Comparison of ENCODE assay signal across 20 cellular contexts in the genomic region with DNA sequence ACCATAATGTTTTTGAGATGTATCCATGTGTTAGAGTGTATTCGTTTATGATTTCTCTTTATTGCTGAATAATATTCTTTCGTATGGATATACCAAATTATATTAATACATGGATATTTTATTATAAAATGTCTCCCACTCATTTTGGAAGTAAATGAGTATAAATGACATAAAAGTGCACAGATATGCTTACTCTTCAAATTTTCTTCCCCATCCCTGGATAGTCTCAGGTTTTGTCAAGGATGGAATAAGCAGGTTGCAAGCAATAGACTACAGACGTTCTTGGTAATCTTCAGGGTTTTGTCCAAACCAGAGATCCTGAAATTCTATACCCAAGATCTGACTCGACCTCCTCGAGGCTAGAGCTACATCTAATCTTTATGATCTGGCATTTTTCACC. TPM values are rescaled to one million over a fixed set of nuclear protein-coding genes. Genes with fewer than 3 reads are reported as not detected.
DNase-seq lines count a peak whose midpoint lies in the region; ATAC-seq and TF ChIP-seq lines count a peak whose summit lies in the region.
"Had no signal": no experiment of that assay in that cellular context is flagged by ENCODE, and none has a peak within 500 bp of the region (broad histone marks: within the 10 kb centered on the region; RNA-seq: fewer than 3 reads in every experiment).

No MANE protein-coding gene starts in this region.

- DNase-seq in ELR (ENCODE audit: low read depth), result peak; percentile 10
- no peak for DNase-seq in activated B cell treated with CpG ODN at 0.5 μM for 24 hours
- no peak for DNase-seq in lower lobe of right lung
- DNase-seq in stimulated activated naive B cell treated with anti-CD40 and anti-IgM and Interleukin-4, amounts not matched to agents 10 μg/mL and 1 μg/mL and 100 μg/mL, for 72 hours, result no peak
- no peak for DNase-seq in dorsolateral prefrontal cortex
- no peak for DNase-seq in amniotic stem cell (lab: John Stamatoyannopoulos, UW)
- DNase-seq in WERI-Rb-1, result no peak
- DNase-seq: activated CD4-positive, CD25-positive, alpha-beta regulatory T cell treated with anti-CD3 and anti-CD28 coated beads, Interleukin-2, amount 50 U/mL, for 72 hours; BE2C; body of pancreas; effector CD8-positive, alpha-beta T cell; NCI-H1092 treated with DMSO at 0.1 percent for 48 hours; NCI-H2171 treated with DMSO at 0.1 percent for 48 hours; stimulated activated naive CD8-positive, alpha-beta T cell treated with anti-CD3 and anti-CD28 coated beads, Interleukin-15, Interleukin-2, amounts not matched to agents 100 U/mL and 50 U/mL, for 24 hours; T-helper 2 cell had no signal

- H3K27me3 Mint-ChIP-seq in activated B cell treated with CpG ODN at 0.5 μM for 24 hours, result no peaks in the 10 kb centered on the region
- no peaks in the 10 kb centered on the region for H3K27me3 Mint-ChIP-seq in stimulated activated naive B cell treated with anti-CD40 and anti-IgM and Interleukin-4, amounts not matched to agents 10 μg/mL and 1 μg/mL and 100 μg/mL, for 72 hours

- H3K9me3 ChIP-seq in lower lobe of right lung, result no peaks in the 10 kb centered on the region
- no peaks in the 10 kb centered on the region for H3K9me3 ChIP-seq in WERI-Rb-1 (ENCODE audit: severe bottlenecking)
- H3K9me3 ChIP-seq: BE2C, body of pancreas had no signal

- H3K4me3 Mint-ChIP-seq in activated B cell treated with CpG ODN at 0.5 μM for 24 hours, result no peak overlapping the region
- no peak overlapping the region for H3K4me3 Mint-ChIP-seq in stimulated activated naive B cell treated with anti-CD40 and anti-IgM and Interleukin-4, amounts not matched to agents 10 μg/mL and 1 μg/mL and 100 μg/mL, for 72 hours
- H3K4me3 Mint-ChIP-seq: neural crest cell had no signal

- H3K4me3 ChIP-seq in lower lobe of right lung (no peak overlapping the region), dorsolateral prefrontal cortex (no peak overlapping the region), WERI-Rb-1 (ENCODE audit: low read depth, low read length) (no peak overlapping the region)
- H3K4me3 ChIP-seq: body of pancreas, lung, skin epidermis had no signal

- H3K27ac ChIP-seq in lower lobe of right lung (peak overlapping the region; percentile 20), dorsolateral prefrontal cortex (peak overlapping the region in 4 of 59 donors; percentile 49 to 63 (median 57)), WERI-Rb-1 (no peak overlapping the region)
- H3K27ac ChIP-seq: body of pancreas, RWPE1 had no signal

- CTCF ChIA-PET in activated B cell treated with CpG ODN at 0.5 μM for 24 hours (lab: Charles Lee), result interaction anchor here (1.5 kb wide), 1 partner anchor 9 kb away, joined by 3 read pairs; no protein-coding TSS in a partner anchor

- peaks cover 83% of the 10 kb centered on the region for H3K4me1 Mint-ChIP-seq in activated B cell treated with CpG ODN at 0.5 μM for 24 hours
- H3K4me1 Mint-ChIP-seq in stimulated activated naive B cell treated with anti-CD40 and anti-IgM and Interleukin-4, amounts not matched to agents 10 μg/mL and 1 μg/mL and 100 μg/mL, for 72 hours, result peaks cover 49 to 83% of the 10 kb centered on the region in 2 donors

- peaks cover 94% of the 10 kb centered on the region for H3K36me3 Mint-ChIP-seq in activated B cell treated with CpG ODN at 0.5 μM for 24 hours (ENCODE audit: low read depth)
- H3K36me3 Mint-ChIP-seq in stimulated activated naive B cell treated with anti-CD40 and anti-IgM and Interleukin-4, amounts not matched to agents 10 μg/mL and 1 μg/mL and 100 μg/mL, for 72 hours, result peaks cover 44 to 67% of the 10 kb centered on the region in 2 donors

- TF ChIP-seq CTCF in activated B cell treated with CpG ODN at 0.5 μM for 24 hours (IDR thresholded peaks at IDR 0.05) (no peak), lower lobe of right lung (IDR thresholded peaks at IDR 0.05) (no peak), dorsolateral prefrontal cortex (IDR thresholded peaks at IDR 0.05 in 54 of 56, conservative IDR thresholded peaks at IDR 0.05 in 2 of 56; ENCODE audit: low read depth in 1 of 56, partially characterized antibody in 56 of 56) (no peak), WERI-Rb-1 (IDR thresholded peaks at IDR 0.05; ENCODE audit: low read depth, low read length) (no peak)

- H3K27ac Mint-ChIP-seq in activated B cell treated with CpG ODN at 0.5 μM for 24 hours, result peak overlapping the region; percentile 93
- H3K27ac Mint-ChIP-seq in stimulated activated naive B cell treated with anti-CD40 and anti-IgM and Interleukin-4, amounts not matched to agents 10 μg/mL and 1 μg/mL and 100 μg/mL, for 72 hours, result peak overlapping the region; percentile 39

- H3K27me3 ChIP-seq in lower lobe of right lung (ENCODE audit: low read depth) (no peaks in the 10 kb centered on the region), dorsolateral prefrontal cortex (no peaks in the 10 kb centered on the region), WERI-Rb-1 (ENCODE audit: insufficient read depth, low read depth, severe bottlenecking) (no peaks in the 10 kb centered on the region)
- H3K27me3 ChIP-seq: body of pancreas had no signal

- POLR2A ChIA-PET in activated B cell treated with CpG ODN at 0.5 μM for 24 hours (lab: Charles Lee), result interaction anchor here (0.5 to 3.9 kb wide), 5 partner anchors 9 to 91 kb away, joined by 3 to 21 read pairs (median 5); no protein-coding TSS in a partner anchor

- H3K4me1 ChIP-seq in lower lobe of right lung, result peaks cover 15% of the 10 kb centered on the region
- H3K4me1 ChIP-seq: BE2C had no signal

- H3K9me3 Mint-ChIP-seq in activated B cell treated with CpG ODN at 0.5 μM for 24 hours, result no peaks in the 10 kb centered on the region
- H3K9me3 Mint-ChIP-seq in stimulated activated naive B cell treated with anti-CD40 and anti-IgM and Interleukin-4, amounts not matched to agents 10 μg/mL and 1 μg/mL and 100 μg/mL, for 72 hours, result peaks cover 3 to 4% of the 10 kb centered on the region in 2 donors

- H3K36me3 ChIP-seq in lower lobe of right lung (peaks cover 16% of the 10 kb centered on the region), WERI-Rb-1 (0 out of 2 replicates have a peak, but pooled peaks cover 3% of the 10 kb centered on the region)
- H3K36me3 ChIP-seq: BE2C had no signal

- intact Hi-C loops in activated B cell treated with CpG ODN at 0.5 μM for 24 hours (cut with micrococcal nuclease), result loop anchor here (1.0 kb wide), 1 partner anchor 8 kb away; no protein-coding TSS in a partner anchor
- intact Hi-C loops in lower lobe of right lung (cut with DNase I), result no loop called here
- intact Hi-C loops in dorsolateral prefrontal cortex (cut with DNase I), result no loop called here

- no peak for ATAC-seq in activated B cell treated with CpG ODN at 0.5 μM for 24 hours (ENCODE audit: low read depth)
- ATAC-seq in lower lobe of right lung, result no peak
- ATAC-seq in stimulated activated naive B cell treated with anti-CD40 and anti-IgM and Interleukin-4, amounts not matched to agents 10 μg/mL and 1 μg/mL and 100 μg/mL, for 72 hours (replicated peaks), result no peak
- ATAC-seq in HG02798 (IDR thresholded peaks at IDR 0.05; ENCODE audit: poor library complexity, unreplicated experiment), result no peak
- ATAC-seq: body of pancreas; stimulated activated naive CD8-positive, alpha-beta T cell treated with anti-CD3 and anti-CD28 coated beads, Interleukin-15, Interleukin-2, amounts not matched to agents 100 U/mL and 50 U/mL, for 24 hours had no signal

RNA-seq across cellular contexts. Expression of gene NIPAL4, which starts 50.7 kb away (rescaled TPM):
- total RNA-seq in activated B cell treated with CpG ODN at 0.5 μM for 24 hours (2.7 and 2.8 TPM in 2 replicates), lower lobe of right lung (not detected), dorsolateral prefrontal cortex (10 to 100 TPM in 26 of 120 experiments, 1 to 10 TPM in 91, under 1 TPM in 3; 0.45 to 25.9 (median 6.0) TPM)
- total RNA-seq: body of pancreas, neural crest cell had no signal
